Comparison of ENCODE assay signal across 19 cellular contexts in genomic region chr7:101903505-101903849, GRCh38.
"Had no signal": no experiment of that assay in that cellular context is flagged by ENCODE, and none has a peak within 500 bp of the region (broad histone marks: within the 10 kb centered on the region; RNA-seq: fewer than 3 reads in every experiment).

No MANE protein-coding gene starts in this region.

- H3K4me3 Mint-ChIP-seq: activated naive CD4-positive, alpha-beta T cell treated with anti-CD3 and anti-CD28 coated beads for 36 hours; activated naive CD8-positive, alpha-beta T cell treated with anti-CD3 and anti-CD28 coated beads, Interleukin-2, amount 10 ng/mL, durations not matched to agents 7 days and 5 days; activated T-cell treated with anti-CD3 and anti-CD28 coated beads, Interleukin-2, amount 50 U/mL, for 4 hours; immature natural killer cell; naive thymus-derived CD4-positive, alpha-beta T cell; stimulated activated naive CD8-positive, alpha-beta T cell treated with anti-CD3 and anti-CD28 coated beads, Interleukin-15, Interleukin-2, amounts not matched to agents 100 ng/mL and 50 ng/mL, for 24 hours had no signal

- H3K9me3 Mint-ChIP-seq: activated naive CD4-positive, alpha-beta T cell treated with anti-CD3 and anti-CD28 coated beads for 36 hours; activated naive CD8-positive, alpha-beta T cell treated with anti-CD3 and anti-CD28 coated beads, Interleukin-2, amount 10 ng/mL, durations not matched to agents 7 days and 5 days; activated T-cell treated with anti-CD3 and anti-CD28 coated beads, Interleukin-2, amount 50 U/mL, for 4 hours; activated T-helper 2 cell treated with anti-CD3 and anti-CD28 coated beads, Interferon-gamma antibody, Interleukin-2, Interleukin-4, amounts not matched to agents 10 μg/mL and 5 μg/mL and 100 μg/mL, durations not matched to agents 14 hours and 24 hours and 36 hours; immature natural killer cell; naive thymus-derived CD4-positive, alpha-beta T cell; stimulated activated naive CD8-positive, alpha-beta T cell treated with anti-CD3 and anti-CD28 coated beads, Interleukin-15, Interleukin-2, amounts not matched to agents 100 ng/mL and 50 ng/mL, for 24 hours had no signal

- H3K27me3 ChIP-seq: left lung, right atrium auricular region, tibial artery had no signal

- H3K27ac ChIP-seq: epithelial cell of prostate, left lung, prostate gland, right atrium auricular region, tibial artery had no signal

- H3K4me3 ChIP-seq: left lung, lung, prostate gland, right atrium auricular region, tibial artery had no signal

- H3K27me3 Mint-ChIP-seq: activated naive CD8-positive, alpha-beta T cell treated with anti-CD3 and anti-CD28 coated beads, Interleukin-2, amount 10 ng/mL, durations not matched to agents 7 days and 5 days; naive thymus-derived CD4-positive, alpha-beta T cell; stimulated activated naive CD8-positive, alpha-beta T cell treated with anti-CD3 and anti-CD28 coated beads, Interleukin-15, Interleukin-2, amounts not matched to agents 100 ng/mL and 50 ng/mL, for 24 hours had no signal

- H3K36me3 ChIP-seq: left lung, prostate gland, right atrium auricular region, tibial artery had no signal

- ATAC-seq: activated T-cell treated with anti-CD3 and anti-CD28 coated beads, Interleukin-2, amount 50 U/mL, for 4 hours; left lung; naive thymus-derived CD4-positive, alpha-beta T cell had no signal

- DNase-seq: activated CD4-positive, alpha-beta T cell treated with anti-CD3 and anti-CD28 coated beads for 1 hour; activated CD8-positive, alpha-beta memory T cell treated with anti-CD3 and anti-CD28 coated beads for 24 hours; activated CD8-positive, alpha-beta memory T cell treated with anti-CD3 and anti-CD28 coated beads, Interleukin-2, amount 50 U/mL, for 48 hours; activated naive CD4-positive, alpha-beta T cell treated with anti-CD3 and anti-CD28 coated beads for 36 hours; activated naive CD8-positive, alpha-beta T cell treated with anti-CD3 and anti-CD28 coated beads, Interleukin-2, amount 10 ng/mL, durations not matched to agents 7 days and 5 days; activated T-cell treated with anti-CD3 and anti-CD28 coated beads, Interleukin-2, amount 50 U/mL, for 4 hours; amniotic stem cell; immature natural killer cell; left lung; naive thymus-derived CD4-positive, alpha-beta T cell; stimulated activated CD4-positive, alpha-beta T cell treated with anti-CD3 and anti-CD28 coated beads, Interleukin-1b, Interleukin-23, amount 100 ng/mL, for 48 hours; T-helper 1 cell; tibial artery had no signal

- H3K27ac Mint-ChIP-seq: activated naive CD4-positive, alpha-beta T cell treated with anti-CD3 and anti-CD28 coated beads for 36 hours; activated naive CD8-positive, alpha-beta T cell treated with anti-CD3 and anti-CD28 coated beads, Interleukin-2, amount 10 ng/mL, durations not matched to agents 7 days and 5 days; activated T-helper 2 cell treated with anti-CD3 and anti-CD28 coated beads, Interferon-gamma antibody, Interleukin-2, Interleukin-4, amounts not matched to agents 10 μg/mL and 5 μg/mL and 100 μg/mL, durations not matched to agents 14 hours and 24 hours and 36 hours; immature natural killer cell; naive thymus-derived CD4-positive, alpha-beta T cell; stimulated activated naive CD8-positive, alpha-beta T cell treated with anti-CD3 and anti-CD28 coated beads, Interleukin-15, Interleukin-2, amounts not matched to agents 100 ng/mL and 50 ng/mL, for 24 hours had no signal

- H3K9me3 ChIP-seq: left lung, prostate gland, right atrium auricular region, tibial artery had no signal

- H3K36me3 Mint-ChIP-seq: activated naive CD8-positive, alpha-beta T cell treated with anti-CD3 and anti-CD28 coated beads, Interleukin-2, amount 10 ng/mL, durations not matched to agents 7 days and 5 days; immature natural killer cell had no signal
